ENCODE assay signal across 17 cellular contexts in genomic region chr7:49244543-49244942, GRCh38.
"Had no signal": no experiment of that assay in that cellular context is flagged by ENCODE, and none has a peak within 500 bp of the region (broad histone marks: within the 10 kb centered on the region; RNA-seq: fewer than 3 reads in every experiment).

No MANE protein-coding gene starts in this region.

- H3K36me3 ChIP-seq: tibial nerve, uterus had no signal

- H3K4me1 ChIP-seq: body of pancreas, psoas muscle, tibial nerve, uterus had no signal

- DNase-seq: activated CD4-positive, alpha-beta T cell treated with anti-CD3 and anti-CD28 coated beads for 48 hours; activated CD4-positive, CD25-positive, alpha-beta regulatory T cell; activated CD8-positive, alpha-beta T cell treated with anti-CD3 and anti-CD28 coated beads for 36 hours; activated naive CD4-positive, alpha-beta T cell treated with anti-CD3 and anti-CD28 coated beads for 36 hours; activated T-cell treated with anti-CD3 and anti-CD28 coated beads, Interleukin-2, amount 50 U/mL, for 1 hour; body of pancreas; effector memory CD8-positive, alpha-beta T cell; foreskin fibroblast; mucosa of descending colon; naive B cell; psoas muscle; right cardiac atrium; stimulated activated naive CD8-positive, alpha-beta T cell treated with anti-CD3 and anti-CD28 coated beads, Interleukin-15, Interleukin-2, amounts not matched to agents 100 U/mL and 50 U/mL, for 24 hours; uterus had no signal

- H3K4me3 ChIP-seq: body of pancreas, mucosa of descending colon, psoas muscle, skin epidermis, tibial nerve, uterus had no signal

- H3K9me3 ChIP-seq: psoas muscle, uterus had no signal

- ATAC-seq: activated CD8-positive, alpha-beta T cell treated with anti-CD3 and anti-CD28 coated beads for 36 hours; body of pancreas; effector memory CD8-positive, alpha-beta T cell; mucosa of descending colon; psoas muscle; right cardiac atrium; stimulated activated naive CD8-positive, alpha-beta T cell treated with anti-CD3 and anti-CD28 coated beads, Interleukin-15, Interleukin-2, amounts not matched to agents 100 U/mL and 50 U/mL, for 24 hours had no signal

- H3K27ac ChIP-seq: body of pancreas, epithelial cell of prostate, psoas muscle, skin epidermis, tibial nerve, uterus had no signal

- H3K27me3 ChIP-seq: body of pancreas, tibial nerve, uterus had no signal
